ENCODE assay signal across 1 cellular context in the genomic region with DNA sequence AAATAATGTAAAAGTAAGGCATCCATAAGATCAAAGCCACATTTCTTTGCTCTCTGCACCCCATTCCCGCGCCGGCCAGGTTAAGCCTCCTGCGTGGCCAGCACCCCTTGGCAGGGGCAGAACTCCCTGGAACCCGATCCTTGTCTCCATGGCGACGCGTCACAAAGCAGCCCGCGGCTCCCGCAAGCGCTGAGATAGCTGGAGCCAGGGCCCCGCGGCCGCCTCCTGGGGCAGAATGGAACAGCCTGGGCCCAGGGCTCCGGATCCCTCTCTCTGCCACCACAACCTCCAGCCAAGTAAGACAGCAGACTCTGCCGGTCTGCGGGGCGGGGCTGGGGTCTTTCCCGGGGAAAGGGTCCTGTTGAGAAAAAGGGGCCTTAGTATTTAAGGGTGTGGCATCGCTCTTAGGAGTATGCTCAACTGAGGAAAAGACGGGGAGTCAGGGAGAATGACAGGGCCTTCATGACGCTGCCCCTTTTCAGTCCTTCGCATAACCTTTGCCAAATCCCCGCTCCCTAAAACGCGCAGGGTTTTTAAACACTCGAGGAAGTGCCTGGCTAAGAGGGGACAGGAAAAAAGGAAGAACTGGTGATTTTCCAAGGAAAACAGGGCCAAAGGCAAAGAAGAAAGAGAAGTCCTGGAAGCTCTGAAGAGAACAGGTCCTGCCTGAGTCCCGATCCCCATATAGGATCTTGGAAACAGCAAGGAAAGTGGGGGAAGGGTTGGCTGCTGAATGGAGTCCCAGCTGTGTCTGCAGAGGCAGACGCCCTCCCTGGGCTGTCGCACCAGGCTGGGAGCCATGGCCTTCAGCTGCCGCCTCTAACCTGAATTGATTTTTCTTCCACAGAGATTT.
TF ChIP-seq lines count a peak whose summit lies in the region.

TSS of gene TEX26 (plus strand) at position 176 of the 853 bp plus-strand sequence. CDS start at position 236, 60 bp downstream.

TF ChIP-seq in HepG2, 621 proteins besides CTCF, POLR2A, EP300 and RAD21 (continued from another document):
- TF ChIP-seq ZBTB1 (CRISPR knock-in tag; IDR thresholded peaks at IDR 0.05; ENCODE audit: borderline replicate concordance), result no peak
- no peak for TF ChIP-seq RBM39 (IDR thresholded peaks at IDR 0.05; ENCODE audit: low read depth, low read length, poor library complexity, severe bottlenecking)
- TF ChIP-seq NR3C1 (CRISPR knock-in tag; IDR thresholded peaks at IDR 0.05), result no peak
